ENCODE assay signal across 9 cellular contexts in the genomic region with DNA sequence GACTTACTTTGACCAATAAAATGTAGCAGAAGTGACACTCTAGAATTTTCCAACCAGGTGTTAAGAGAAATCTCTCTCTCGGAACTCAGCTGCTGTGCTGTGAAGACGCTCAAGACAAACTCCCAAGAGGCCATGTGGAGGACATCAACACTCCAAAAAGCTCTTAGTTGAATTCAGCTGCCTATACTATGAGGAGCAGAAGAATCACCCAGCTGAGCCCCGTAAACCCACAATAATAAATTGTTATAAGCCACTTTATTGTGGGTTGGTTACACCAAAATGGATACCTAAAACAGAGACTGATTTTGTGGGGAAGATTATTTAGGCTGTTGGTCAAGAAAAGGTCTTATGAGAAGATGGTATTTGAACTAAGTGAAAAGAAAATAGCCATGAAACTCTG. TPM values are rescaled to one million over a fixed set of nuclear protein-coding genes. Genes with fewer than 3 reads are reported as not detected.
"Had no signal": no experiment of that assay in that cellular context is flagged by ENCODE, and none has a peak within 500 bp of the region (broad histone marks: within the 10 kb centered on the region; RNA-seq: fewer than 3 reads in every experiment).

No MANE protein-coding gene starts in this region.

- H3K4me3 ChIP-seq: GM12878 had no signal

- ATAC-seq: GM12878 had no signal

- FAIRE-seq: G401.6, GM12878, GM12891, GM12892, GM18507, GM19239 had no signal

- DNase-seq: GDM1, GF-D8 had no signal

RNA-seq across cellular contexts. Expression of a gene that starts 44.1 kb away (rescaled TPM):
- total RNA-seq: G401, GM12878 had no signal
- polyA plus RNA-seq: GM12878 had no signal
